ENCODE assay signal across 1 cellular context in the genomic region with DNA sequence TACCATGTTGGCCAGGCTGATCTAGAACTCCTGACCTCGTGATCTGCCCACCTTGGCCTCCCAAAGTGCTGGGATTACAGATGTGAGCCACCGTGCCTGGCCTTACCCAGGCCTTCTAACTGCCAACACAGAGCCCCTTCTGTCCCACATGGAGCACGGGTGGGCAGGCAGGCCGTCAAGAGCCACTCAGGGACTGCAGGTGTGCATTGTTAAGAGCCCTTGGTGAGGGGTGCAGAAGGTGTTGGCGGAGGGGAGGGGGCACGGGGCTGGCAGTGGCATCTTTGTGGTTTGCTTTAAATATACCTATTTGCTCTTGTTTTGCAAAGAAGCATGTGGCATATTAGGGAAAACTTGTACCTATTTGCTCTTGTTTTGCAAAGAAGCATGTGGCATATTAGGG.
TF ChIP-seq lines count a peak whose summit lies in the region.

No MANE protein-coding gene starts in this region.

TF ChIP-seq in HepG2, 621 proteins besides CTCF, POLR2A, EP300 and RAD21 (continued from another document):
- TF ChIP-seq, protein P1, sequence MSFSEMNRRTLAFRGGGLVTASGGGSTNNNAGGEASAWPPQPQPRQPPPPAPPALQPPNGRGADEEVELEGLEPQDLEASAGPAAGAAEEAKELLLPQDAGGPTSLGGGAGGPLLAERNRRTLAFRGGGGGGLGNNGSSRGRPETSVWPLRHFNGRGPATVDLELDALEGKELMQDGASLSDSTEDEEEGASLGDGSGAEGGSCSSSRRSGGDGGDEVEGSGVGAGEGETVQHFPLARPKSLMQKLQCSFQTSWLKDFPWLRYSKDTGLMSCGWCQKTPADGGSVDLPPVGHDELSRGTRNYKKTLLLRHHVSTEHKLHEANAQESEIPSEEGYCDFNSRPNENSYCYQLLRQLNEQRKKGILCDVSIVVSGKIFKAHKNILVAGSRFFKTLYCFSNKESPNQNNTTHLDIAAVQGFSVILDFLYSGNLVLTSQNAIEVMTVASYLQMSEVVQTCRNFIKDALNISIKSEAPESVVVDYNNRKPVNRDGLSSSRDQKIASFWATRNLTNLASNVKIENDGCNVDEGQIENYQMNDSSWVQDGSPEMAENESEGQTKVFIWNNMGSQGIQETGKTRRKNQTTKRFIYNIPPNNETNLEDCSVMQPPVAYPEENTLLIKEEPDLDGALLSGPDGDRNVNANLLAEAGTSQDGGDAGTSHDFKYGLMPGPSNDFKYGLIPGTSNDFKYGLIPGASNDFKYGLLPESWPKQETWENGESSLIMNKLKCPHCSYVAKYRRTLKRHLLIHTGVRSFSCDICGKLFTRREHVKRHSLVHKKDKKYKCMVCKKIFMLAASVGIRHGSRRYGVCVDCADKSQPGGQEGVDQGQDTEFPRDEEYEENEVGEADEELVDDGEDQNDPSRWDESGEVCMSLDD (CRISPR knock-in tag; IDR thresholded peaks at IDR 0.05; ENCODE audit: borderline replicate concordance): no peak
- no peak for TF ChIP-seq MEIS2 (CRISPR knock-in tag; IDR thresholded peaks at IDR 0.05)
- no peak for TF ChIP-seq MZF1 (CRISPR knock-in tag; IDR thresholded peaks at IDR 0.05; ENCODE audit: borderline replicate concordance)
- no peak for TF ChIP-seq ZNF281 (CRISPR knock-in tag; IDR thresholded peaks at IDR 0.05; ENCODE audit: borderline replicate concordance)
- TF ChIP-seq ZNF350 (CRISPR knock-in tag; IDR thresholded peaks at IDR 0.05; ENCODE audit: borderline replicate concordance, low read depth): no peak
- no peak for TF ChIP-seq NR1H2 (CRISPR knock-in tag; IDR thresholded peaks at IDR 0.05; ENCODE audit: borderline replicate concordance, low read depth)
- TF ChIP-seq ZBED4 (CRISPR knock-in tag; IDR thresholded peaks at IDR 0.05; ENCODE audit: borderline replicate concordance): no peak
- no peak for TF ChIP-seq THAP11 (CRISPR knock-in tag; IDR thresholded peaks at IDR 0.05)
- TF ChIP-seq MATR3 (CRISPR knock-in tag; IDR thresholded peaks at IDR 0.05): no peak
- no peak for TF ChIP-seq IRF2 (CRISPR knock-in tag; IDR thresholded peaks at IDR 0.05)
